Comparison of ENCODE assay signal across 10 cellular contexts in genomic region chr1:109980324-109981127, GRCh38. TPM values are rescaled to one million over a fixed set of nuclear protein-coding genes. Genes with fewer than 3 reads are reported as not detected.
DNase-seq lines count a peak whose midpoint lies in the region; ATAC-seq, FAIRE-seq and TF ChIP-seq lines count a peak whose summit lies in the region.
"Had no signal": no experiment of that assay in that cellular context is flagged by ENCODE, and none has a peak within 500 bp of the region (broad histone marks: within the 10 kb centered on the region; RNA-seq: fewer than 3 reads in every experiment).

No MANE protein-coding gene starts in this region.

- H3K4me1 ChIP-seq in breast epithelium (peaks cover 0 to 6% of the 10 kb centered on the region in 2 donors), pancreas (peaks cover 0 to under 1% (median 0%) of the 10 kb centered on the region in 3 donors)

- H3K27me3 ChIP-seq in breast epithelium, result no peaks in the 10 kb centered on the region
- no peaks in the 10 kb centered on the region for H3K27me3 ChIP-seq in pancreas
- H3K27me3 ChIP-seq: BLaER1 had no signal

- FAIRE-seq in pancreas (lab: Jason Lieb, UNC) (no peak), D721Med (lab: Jason Lieb, UNC) (no peak)

- no peaks in the 10 kb centered on the region for H3K9me3 ChIP-seq in breast epithelium
- H3K9me3 ChIP-seq in pancreas, result no peaks in the 10 kb centered on the region
- H3K9me3 ChIP-seq: BLaER1 had no signal

- intact Hi-C loops in breast epithelium (cut with DNase I; ENCODE audit: low total_unique reads), result loop anchor here (2.0 to 10.0 kb wide), 2 partner anchors 76 to 204 kb away; no protein-coding TSS in a partner anchor
- intact Hi-C loops in pancreas (cut with DNase I), result loop anchor here in 2 of 3 donors (2.0 to 10.0 kb wide), 4 partner anchors 204 to 436 kb away; partner anchors contain the start of gene GNAI3 (in 1 of the 2)

- 44 to 45% methylated on average over 8 of the region's 8 CpGs for WGBS in pancreas, 2 donors

- H3K4me3 ChIP-seq in breast epithelium (no peak overlapping the region), pancreas (no peak overlapping the region)
- H3K4me3 ChIP-seq: BLaER1 had no signal

- peak overlapping the region; percentile 20 to 57 for H3K27ac ChIP-seq in breast epithelium
- no peak overlapping the region for H3K27ac ChIP-seq in pancreas
- H3K27ac ChIP-seq: BLaER1 had no signal

- peak; percentile 22 for DNase-seq in DMS79 treated with DMSO at 0.1 percent for 48 hours (lab: John Stamatoyannopoulos, UW)
- no peak for DNase-seq in DMS79 (lab: John Stamatoyannopoulos, UW)
- DNase-seq in M059J (ENCODE audit: low read depth), result peak; percentile 66
- peak in 1 of 2 donors; percentile 49 for DNase-seq in breast epithelium (ENCODE audit: low spot score in 2 of 2)
- peak; percentile 38 to 75 (median 56) for DNase-seq in pancreas
- no peak for DNase-seq in D721Med (ENCODE audit: insufficient read length, low spot score)
- no peak for DNase-seq in NCI-H2081 treated with DMSO at 0.1 percent for 48 hours (lab: John Stamatoyannopoulos, UW)
- DNase-seq: cerebellar nuclear complex had no signal

- peak; percentile 47 to 86 (median 55) for TF ChIP-seq CTCF in breast epithelium (IDR thresholded peaks at IDR 0.05)
- peak in 3 of 4 donors; percentile 30 to 52 (median 49) for TF ChIP-seq CTCF in pancreas (IDR thresholded peaks at IDR 0.05)
- TF ChIP-seq CTCF in D721Med (IDR thresholded peaks at IDR 0.05; ENCODE audit: insufficient read depth, missing control alignments), result no peak

- ATAC-seq in pancreas, result peak in 2 of 4 donors; percentile 14 to 31
- ATAC-seq in HG03097 (IDR thresholded peaks at IDR 0.05; ENCODE audit: low FRiP score, unreplicated experiment), result no peak

- no peak for TF ChIP-seq POLR2A in breast epithelium (IDR thresholded peaks at IDR 0.05)

- H3K36me3 ChIP-seq in breast epithelium (no peaks in the 10 kb centered on the region), pancreas (no peaks in the 10 kb centered on the region)
- H3K36me3 ChIP-seq: BLaER1 had no signal

RNA-seq across cellular contexts. Expression of gene AHCYL1, which starts 4.0 kb away (rescaled TPM):
- total RNA-seq in M059J (2014; rRNA removed; shearing (Covaris generic)), result 40.6 and 64.3 TPM in 2 replicates
- 10 to 100 TPM; 67.7 to 75.1 (median 73.8) TPM for total RNA-seq in breast epithelium
- 10 to 100 TPM; 44.5 to 85.5 (median 50.1) TPM for total RNA-seq in pancreas
- 10 to 100 TPM; 29.8 to 55.1 TPM for polyA plus RNA-seq in pancreas

RNA-seq across cellular contexts. Expression of gene STRIP1, which starts 53.9 kb away (rescaled TPM):
- total RNA-seq in M059J (2014; rRNA removed; shearing (Covaris generic)), result 28.6 and 30.3 TPM in 2 replicates
- total RNA-seq in breast epithelium (10 to 100 TPM; 35.7 to 59.0 (median 56.6) TPM), pancreas (10 to 100 TPM; 10.7 to 24.9 (median 13.1) TPM)
- 10 to 100 TPM; 15.9 to 20.4 TPM for polyA plus RNA-seq in pancreas

Comparison
In these comparisons a context has a peak if more than half of its experiments do, and no peak if none do; other contexts are left out.
1. DNase-seq: peak in DMS79 treated with DMSO at 0.1 percent for 48 hours (single experiment), M059J (single experiment) and pancreas (6 of 6); none in DMS79 (single experiment), D721Med (single experiment) and NCI-H2081 treated with DMSO at 0.1 percent for 48 hours (single experiment).
2. H3K27ac ChIP-seq: peak in breast epithelium (2 of 2); none in pancreas (0 of 4).